ENCODE assay signal across 23 cellular contexts in the genomic region with DNA sequence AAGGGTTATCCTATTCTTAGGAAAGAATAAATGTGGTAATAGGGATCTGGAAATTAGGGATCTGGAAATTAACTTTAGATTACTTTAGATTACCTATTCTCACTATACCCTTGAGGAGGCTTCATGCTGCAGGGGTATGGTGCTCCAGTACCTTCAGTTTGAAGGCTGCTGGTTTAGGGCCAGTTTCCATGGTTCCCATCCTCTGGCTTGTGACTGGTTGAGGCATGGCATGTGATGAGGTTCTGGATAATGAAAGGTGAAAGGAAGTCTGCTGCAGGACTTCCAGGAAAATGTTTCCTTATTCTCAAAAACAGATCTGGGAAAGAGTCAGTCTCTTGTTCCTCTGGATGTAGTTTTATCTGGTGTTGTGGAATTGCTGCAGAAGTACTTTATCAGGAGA.
"Had no signal": no experiment of that assay in that cellular context is flagged by ENCODE, and none has a peak within 500 bp of the region (broad histone marks: within the 10 kb centered on the region; RNA-seq: fewer than 3 reads in every experiment).

No MANE protein-coding gene starts in this region.

- H3K36me3 Mint-ChIP-seq: naive B cell had no signal

- H3K9me3 Mint-ChIP-seq: naive B cell had no signal

- H3K9me3 ChIP-seq: esophagus squamous epithelium, gastrocnemius medialis, heart right ventricle, left lung, lower lobe of right lung, mucosa of descending colon had no signal

- ATAC-seq: esophagus mucosa, gastrocnemius medialis, heart right ventricle, left cardiac atrium, left lung, left ventricle myocardium superior, lower lobe of right lung, mucosa of descending colon had no signal

- H3K4me3 ChIP-seq: coronary artery, dorsolateral prefrontal cortex, esophagus squamous epithelium, gastrocnemius medialis, heart right ventricle, left lung, lower lobe of right lung, mucosa of descending colon had no signal

- H3K36me3 ChIP-seq: esophagus squamous epithelium, gastrocnemius medialis, heart right ventricle, left lung, lower lobe of right lung had no signal

- H3K27ac Mint-ChIP-seq: naive B cell had no signal

- H3K27me3 ChIP-seq: esophagus squamous epithelium, gastrocnemius medialis, heart right ventricle, left lung had no signal

- DNase-seq: dermis blood vessel endothelial cell; dorsolateral prefrontal cortex; effector CD4-positive, alpha-beta T cell; effector memory CD4-positive, alpha-beta T cell; erythroblast; esophagus squamous epithelium; foreskin fibroblast; foreskin melanocyte; gastrocnemius medialis; glutamatergic neuron; head of caudate nucleus; heart right ventricle; hippocampal formation; left cardiac atrium; left lung; left ventricle myocardium superior; lower lobe of right lung; mesenchymal stem cell; mucosa of descending colon; naive B cell had no signal

- H3K4me1 ChIP-seq: esophagus squamous epithelium, heart right ventricle, left lung, lower lobe of right lung had no signal

- H3K4me3 Mint-ChIP-seq: naive B cell had no signal

- H3K27ac ChIP-seq: coronary artery, dorsolateral prefrontal cortex, epithelial cell of prostate, esophagus squamous epithelium, gastrocnemius medialis, heart right ventricle, left lung, lower lobe of right lung had no signal
